Comparison of ENCODE assay signal across 15 cellular contexts in genomic region chr1:148292915-148293314, GRCh38.
DNase-seq lines count a peak whose midpoint lies in the region; ATAC-seq and TF ChIP-seq lines count a peak whose summit lies in the region.
"Had no signal": no experiment of that assay in that cellular context is flagged by ENCODE, and none has a peak within 500 bp of the region (broad histone marks: within the 10 kb centered on the region; RNA-seq: fewer than 3 reads in every experiment).

No MANE protein-coding gene starts in this region.

- DNase-seq in activated T-cell treated with anti-CD3 and anti-CD28 coated beads, Interleukin-2, amount 50 U/mL, for 72 hours: no peak
- DNase-seq in activated T-cell treated with anti-CD3 and anti-CD28 coated beads for 4 hours: no peak
- DNase-seq in PC-3: no peak
- DNase-seq in stimulated activated effector memory CD8-positive, alpha-beta T cell treated with anti-CD3 and anti-CD28 coated beads, Interleukin-12 subunit alpha, Interleukin-12 subunit beta, amount 100 ng/mL, for 72 hours (ENCODE audit: low spot score in 2 of 2): no peak
- no peak for DNase-seq in NOMO-1 (lab: John Stamatoyannopoulos, UW; ENCODE audit: unreplicated experiment in 2 of 2)
- DNase-seq in glomerular visceral epithelial cell (ENCODE audit: extremely low spot score): no peak
- DNase-seq: C1 segment of cervical spinal cord; CD4-positive, alpha-beta memory T cell; COR-L47; DMS153; DND-41; GOT3; HFFc6 had no signal

- H3K9me2 ChIP-seq in Loucy (replicated peaks; ENCODE audit: low read depth, low read length) (no peaks in the 10 kb centered on the region), PC-3 (replicated peaks; ENCODE audit: low read length) (no peaks in the 10 kb centered on the region)

- H3K27ac Mint-ChIP-seq in activated T-cell treated with anti-CD3 and anti-CD28 coated beads, Interleukin-2, amount 50 U/mL, for 72 hours: no peak overlapping the region
- no peak overlapping the region for H3K27ac Mint-ChIP-seq in stimulated activated effector memory CD8-positive, alpha-beta T cell treated with anti-CD3 and anti-CD28 coated beads, Interleukin-12 subunit alpha, Interleukin-12 subunit beta, amount 100 ng/mL, for 72 hours
- H3K27ac Mint-ChIP-seq: CD4-positive, alpha-beta memory T cell; HFFc6 had no signal

- peaks cover 11% of the 10 kb centered on the region for H3K4me1 Mint-ChIP-seq in activated T-cell treated with anti-CD3 and anti-CD28 coated beads, Interleukin-2, amount 50 U/mL, for 72 hours (ENCODE audit: low read depth)
- peaks cover 12% of the 10 kb centered on the region for H3K4me1 Mint-ChIP-seq in stimulated activated effector memory CD8-positive, alpha-beta T cell treated with anti-CD3 and anti-CD28 coated beads, Interleukin-12 subunit alpha, Interleukin-12 subunit beta, amount 100 ng/mL, for 72 hours
- H3K4me1 Mint-ChIP-seq: CD4-positive, alpha-beta memory T cell had no signal

- H3K27me3 ChIP-seq in Loucy (ENCODE audit: insufficient read depth, low read length, poor library complexity, severe bottlenecking) (no peaks in the 10 kb centered on the region), PC-3 (ENCODE audit: low read length) (no peaks in the 10 kb centered on the region)

- no peak overlapping the region for H3K27ac ChIP-seq in PC-3 (ENCODE audit: low read length)

- peaks cover 0 to 2% of the 10 kb centered on the region in 2 donors for H3K36me3 Mint-ChIP-seq in activated T-cell treated with anti-CD3 and anti-CD28 coated beads, Interleukin-2, amount 50 U/mL, for 72 hours (ENCODE audit: insufficient read depth in 2 of 2)
- no peaks in the 10 kb centered on the region for H3K36me3 Mint-ChIP-seq in stimulated activated effector memory CD8-positive, alpha-beta T cell treated with anti-CD3 and anti-CD28 coated beads, Interleukin-12 subunit alpha, Interleukin-12 subunit beta, amount 100 ng/mL, for 72 hours
- H3K36me3 Mint-ChIP-seq: CD4-positive, alpha-beta memory T cell had no signal

- no TSS peak for BruUV-seq in PC-3 (replicated peaks; lab: Mats Ljungman, UMichigan)

- H3K4me1 ChIP-seq in Loucy (ENCODE audit: insufficient read depth, low read length, poor library complexity, severe bottlenecking) (peaks cover 23% of the 10 kb centered on the region), PC-3 (ENCODE audit: insufficient read depth, low read length) (peaks cover 10% of the 10 kb centered on the region)
- H3K4me1 ChIP-seq: HAP-1 had no signal

- intact Hi-C loops in PC-3 (cut with micrococcal nuclease): no loop called here

- H3K4me2 ChIP-seq in Loucy (ENCODE audit: low read depth, low read length, poor library complexity, severe bottlenecking) (peak overlapping the region; percentile 52), PC-3 (ENCODE audit: low read length) (no peak overlapping the region)

- H3K79me2 ChIP-seq in Loucy (ENCODE audit: insufficient read depth, low read length): no peaks in the 10 kb centered on the region
- H3K79me2 ChIP-seq in PC-3 (ENCODE audit: low read length): no peaks in the 10 kb centered on the region

- no peaks in the 10 kb centered on the region for H3F3A ChIP-seq in Loucy (ENCODE audit: low read depth)
- no peaks in the 10 kb centered on the region for H3F3A ChIP-seq in PC-3 (ENCODE audit: low read length, unreplicated experiment)

- no peak for TF ChIP-seq CTCF in Loucy (conservative IDR thresholded peaks at IDR 0.05; ENCODE audit: low read length)
- TF ChIP-seq CTCF in PC-3 (conservative IDR thresholded peaks at IDR 0.05; ENCODE audit: low read depth, low read length): no peak

- no peaks in the 10 kb centered on the region for H3K9me3 Mint-ChIP-seq in activated T-cell treated with anti-CD3 and anti-CD28 coated beads, Interleukin-2, amount 50 U/mL, for 72 hours
- no peaks in the 10 kb centered on the region for H3K9me3 Mint-ChIP-seq in stimulated activated effector memory CD8-positive, alpha-beta T cell treated with anti-CD3 and anti-CD28 coated beads, Interleukin-12 subunit alpha, Interleukin-12 subunit beta, amount 100 ng/mL, for 72 hours
- H3K9me3 Mint-ChIP-seq: HFFc6 had no signal

- H3K9me3 ChIP-seq in Loucy (ENCODE audit: insufficient read depth, low read depth, low read length) (no peaks in the 10 kb centered on the region), PC-3 (ENCODE audit: low read length) (no peaks in the 10 kb centered on the region; the same call in 1 of the 2 replicates)
- H3K9me3 ChIP-seq: HAP-1 had no signal

- H3K4me3 Mint-ChIP-seq in activated T-cell treated with anti-CD3 and anti-CD28 coated beads, Interleukin-2, amount 50 U/mL, for 72 hours: peak overlapping the region in 1 of 2 donors; percentile 24
- no peak overlapping the region for H3K4me3 Mint-ChIP-seq in stimulated activated effector memory CD8-positive, alpha-beta T cell treated with anti-CD3 and anti-CD28 coated beads, Interleukin-12 subunit alpha, Interleukin-12 subunit beta, amount 100 ng/mL, for 72 hours
- H3K4me3 Mint-ChIP-seq: CD4-positive, alpha-beta memory T cell; HFFc6 had no signal

- no peak overlapping the region for H3K9ac ChIP-seq in Loucy (ENCODE audit: low read depth, low read length, poor library complexity, severe bottlenecking)
- no peak overlapping the region for H3K9ac ChIP-seq in PC-3 (ENCODE audit: low read length)

- no peaks in the 10 kb centered on the region for H3K36me3 ChIP-seq in Loucy (ENCODE audit: insufficient read depth, low read length)
- no peaks in the 10 kb centered on the region for H3K36me3 ChIP-seq in PC-3 (ENCODE audit: low read depth, low read length)
- H3K36me3 ChIP-seq: HAP-1 had no signal

- CTCF ChIA-PET in PC-3 (lab: Charles Lee): no interaction called here

- POLR2A ChIA-PET in PC-3 (lab: Charles Lee; ENCODE audit: unreplicated experiment): no interaction called here

- H4K20me1 ChIP-seq in Loucy (ENCODE audit: insufficient read depth, low read length, poor library complexity, severe bottlenecking) (no peaks in the 10 kb centered on the region), PC-3 (ENCODE audit: low read length) (no peaks in the 10 kb centered on the region)

- no peak overlapping the region for H2AFZ ChIP-seq in Loucy (ENCODE audit: low read length)
- no peak overlapping the region for H2AFZ ChIP-seq in PC-3 (ENCODE audit: low read length)

- peaks cover 15% of the 10 kb centered on the region for H3K27me3 Mint-ChIP-seq in activated T-cell treated with anti-CD3 and anti-CD28 coated beads, Interleukin-2, amount 50 U/mL, for 72 hours (ENCODE audit: low read depth)

- ATAC-seq in activated T-cell treated with anti-CD3 and anti-CD28 coated beads, Interleukin-2, amount 50 U/mL, for 72 hours (replicated peaks in 1 of 2): peak; percentile 32 to 82
- 0 out of 2 replicates have a peak, but pooled peaks have one; percentile 23 for ATAC-seq in PC-3
- ATAC-seq in stimulated activated effector memory CD8-positive, alpha-beta T cell treated with anti-CD3 and anti-CD28 coated beads, Interleukin-12 subunit alpha, Interleukin-12 subunit beta, amount 100 ng/mL, for 72 hours: peak; percentile 68

- H3K4me3 ChIP-seq in Loucy (ENCODE audit: low read length, poor library complexity, severe bottlenecking) (no peak overlapping the region), PC-3 (ENCODE audit: low read length) (no peak overlapping the region)
- H3K4me3 ChIP-seq: HAP-1 had no signal
